Comparison of ENCODE assay signal across 23 cellular contexts in the genomic region with DNA sequence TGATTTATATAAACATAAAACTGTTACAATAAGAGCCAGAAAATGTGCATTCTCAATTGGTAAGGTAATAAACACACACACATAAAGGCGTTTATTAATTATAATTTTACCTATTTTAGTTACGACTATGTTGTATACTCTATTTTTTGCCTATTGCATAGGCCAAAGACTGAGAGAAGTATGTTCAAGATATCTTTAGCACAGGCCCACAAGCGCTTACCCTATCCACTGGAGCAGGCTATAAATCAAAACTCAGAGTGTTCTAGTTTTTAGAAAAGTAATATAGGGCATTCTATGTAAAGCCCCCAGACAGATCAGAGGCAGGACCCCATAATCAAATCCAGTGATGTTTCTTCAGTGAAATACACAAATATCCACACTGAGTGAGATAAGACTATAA.
"Had no signal": no experiment of that assay in that cellular context is flagged by ENCODE, and none has a peak within 500 bp of the region (broad histone marks: within the 10 kb centered on the region; RNA-seq: fewer than 3 reads in every experiment).

No MANE protein-coding gene starts in this region.

- H3K4me3 ChIP-seq: K562, SJSA1, SK-N-MC had no signal

- H3K36me3 ChIP-seq: SJSA1 had no signal

- H3K9ac ChIP-seq: KMS-11 had no signal

- DNase-seq: Kasumi-1; NCI-H1048; NCI-H1105; NCI-H1417; NCI-H1436 treated with DMSO at 0.1 percent for 48 hours; NCI-H1694 treated with DMSO at 0.1 percent for 48 hours; NCI-H1930; NCI-H2081; NCI-H2107; NCI-H2227 treated with DMSO at 0.1 percent for 48 hours; NCI-H524; NCI-H69; NCI-H774; NK-92 treated with Interleukin-12 subunit alpha and Interleukin-12 subunit beta, amount 100 ng/mL, for 24 hours; PC-3; SIG-M5 had no signal

- H3K27ac ChIP-seq: HL-60, KMS-11, RWPE1, SJSA1, SK-N-MC had no signal

- H3K4me2 ChIP-seq: KMS-11 had no signal

- H3K9me3 ChIP-seq: SJSA1 had no signal

- ATAC-seq: K562, Panc1, PC-3 had no signal
